18 cellular contexts compared by ENCODE assay signal in genomic region chr1:113792986-113793385, GRCh38. TPM values are rescaled to one million over a fixed set of nuclear protein-coding genes. Genes with fewer than 3 reads are reported as not detected.
DNase-seq lines count a peak whose midpoint lies in the region; ATAC-seq, FAIRE-seq and TF ChIP-seq lines count a peak whose summit lies in the region.
"Had no signal": no experiment of that assay in that cellular context is flagged by ENCODE, and none has a peak within 500 bp of the region (broad histone marks: within the 10 kb centered on the region; RNA-seq: fewer than 3 reads in every experiment).

No MANE protein-coding gene starts in this region.

- no peaks in the 10 kb centered on the region for H3K9me3 Mint-ChIP-seq in activated CD4-positive, alpha-beta T cell treated with anti-CD3 and anti-CD28 coated beads, Interleukin-2, amount 10 ng/mL, durations not matched to agents 24 days and 14 days
- no peaks in the 10 kb centered on the region for H3K9me3 Mint-ChIP-seq in astrocyte (ENCODE audit: unreplicated experiment)
- H3K9me3 Mint-ChIP-seq in natural killer cell treated with Interleukin-12 subunit alpha and Interleukin-12 subunit beta and Interleukin-15 and Interleukin-18, amount 100 ng/mL, for 72 hours, result no peaks in the 10 kb centered on the region

- peaks cover 10% of the 10 kb centered on the region; the same call in 1 of the 2 replicates for H3K4me1 ChIP-seq in MM.1S (ENCODE audit: low read length)
- H3K4me1 ChIP-seq in astrocyte (ENCODE audit: insufficient read depth, low read length), result peaks cover 6% of the 10 kb centered on the region

- ATAC-seq in natural killer cell treated with Interleukin-12 subunit alpha and Interleukin-12 subunit beta and Interleukin-15 and Interleukin-18, amount 100 ng/mL, for 72 hours, result no peak
- ATAC-seq: gastroesophageal sphincter, sciatic nerve had no signal

- DNase-seq in activated CD4-positive, alpha-beta T cell treated with anti-CD3 and anti-CD28 coated beads, Interleukin-2, amount 10 ng/mL, durations not matched to agents 24 days and 14 days, result no peak
- DNase-seq in activated CD4-positive, alpha-beta T cell treated with anti-CD3 and anti-CD28 coated beads, Interleukin-2, amount 50 U/mL, for 1 hour, result no peak
- DNase-seq in MM.1S (no peak), astrocyte (ENCODE audit: low read depth) (peak; percentile 51), amniotic stem cell (lab: John Stamatoyannopoulos, UW) (no peak), ecto neural progenitor cell (ENCODE audit: low spot score) (no peak), NCI-H1417 (lab: John Stamatoyannopoulos, UW) (no peak)
- no peak for DNase-seq in natural killer cell treated with Interleukin-12 subunit alpha and Interleukin-12 subunit beta and Interleukin-15 and Interleukin-18, amount 100 ng/mL, for 72 hours (ENCODE audit: low spot score)
- DNase-seq: 8988T; activated CD4-positive, alpha-beta T cell treated with anti-CD3 and anti-CD28 coated beads for 1 hour; aorta; effector memory CD4-positive, alpha-beta T cell; NCI-H1436 treated with DMSO at 0.1 percent for 48 hours; stimulated activated CD4-positive, alpha-beta T cell treated with anti-CD3 and anti-CD28 coated beads, Interleukin-4, amount 100 ng/mL, for 24 hours had no signal

- peak overlapping the region; percentile 41; the same call in 1 of the 2 replicates for H3K9ac ChIP-seq in MM.1S (ENCODE audit: low read length)
- H3K9ac ChIP-seq in astrocyte (ENCODE audit: low read length), result no peak overlapping the region

- no peaks in the 10 kb centered on the region for H3K27me3 Mint-ChIP-seq in activated CD4-positive, alpha-beta T cell treated with anti-CD3 and anti-CD28 coated beads, Interleukin-2, amount 10 ng/mL, durations not matched to agents 24 days and 14 days
- no peaks in the 10 kb centered on the region for H3K27me3 Mint-ChIP-seq in astrocyte (ENCODE audit: low read depth, unreplicated experiment)
- H3K27me3 Mint-ChIP-seq in natural killer cell treated with Interleukin-12 subunit alpha and Interleukin-12 subunit beta and Interleukin-15 and Interleukin-18, amount 100 ng/mL, for 72 hours, result no peaks in the 10 kb centered on the region

- intact Hi-C loops in activated CD4-positive, alpha-beta T cell treated with anti-CD3 and anti-CD28 coated beads, Interleukin-2, amount 10 ng/mL, durations not matched to agents 24 days and 14 days (cut with micrococcal nuclease), result no loop called here

- H3K4me1 Mint-ChIP-seq in activated CD4-positive, alpha-beta T cell treated with anti-CD3 and anti-CD28 coated beads, Interleukin-2, amount 10 ng/mL, durations not matched to agents 24 days and 14 days, result peaks cover 39% of the 10 kb centered on the region
- peaks cover 3% of the 10 kb centered on the region for H3K4me1 Mint-ChIP-seq in astrocyte (ENCODE audit: low read depth, unreplicated experiment)
- peaks cover 25 to 46% of the 10 kb centered on the region in 2 donors for H3K4me1 Mint-ChIP-seq in natural killer cell treated with Interleukin-12 subunit alpha and Interleukin-12 subunit beta and Interleukin-15 and Interleukin-18, amount 100 ng/mL, for 72 hours (ENCODE audit: low read depth in 2 of 2)

- H3K27ac Mint-ChIP-seq in activated CD4-positive, alpha-beta T cell treated with anti-CD3 and anti-CD28 coated beads, Interleukin-2, amount 10 ng/mL, durations not matched to agents 24 days and 14 days, result peak overlapping the region; percentile 9
- H3K27ac Mint-ChIP-seq in astrocyte (ENCODE audit: unreplicated experiment), result no peak overlapping the region
- H3K27ac Mint-ChIP-seq in natural killer cell treated with Interleukin-12 subunit alpha and Interleukin-12 subunit beta and Interleukin-15 and Interleukin-18, amount 100 ng/mL, for 72 hours, result peak overlapping the region; percentile 44 to 76

- peaks cover 73% of the 10 kb centered on the region for H3K36me3 Mint-ChIP-seq in activated CD4-positive, alpha-beta T cell treated with anti-CD3 and anti-CD28 coated beads, Interleukin-2, amount 10 ng/mL, durations not matched to agents 24 days and 14 days (ENCODE audit: low read depth)
- H3K36me3 Mint-ChIP-seq in astrocyte (ENCODE audit: low read depth, unreplicated experiment), result peaks cover 7% of the 10 kb centered on the region
- H3K36me3 Mint-ChIP-seq in natural killer cell treated with Interleukin-12 subunit alpha and Interleukin-12 subunit beta and Interleukin-15 and Interleukin-18, amount 100 ng/mL, for 72 hours, result peaks cover 24% of the 10 kb centered on the region

- peaks cover 7% of the 10 kb centered on the region; the same call in 1 of the 2 replicates for H3F3A ChIP-seq in MM.1S (ENCODE audit: insufficient read depth, low read length)

- H3K4me3 ChIP-seq in MM.1S (ENCODE audit: low read length), result no peak overlapping the region
- H3K4me3 ChIP-seq in astrocyte (ENCODE audit: insufficient read depth, low read depth, low read length), result no peak overlapping the region
- H3K4me3 ChIP-seq: gastroesophageal sphincter, HAP-1, K562 had no signal

- H3K27ac ChIP-seq in MM.1S (ENCODE audit: low read length), result peak overlapping the region; percentile 83
- H3K27ac ChIP-seq in astrocyte (ENCODE audit: low read depth, low read length), result no peak overlapping the region
- H3K27ac ChIP-seq: gastroesophageal sphincter had no signal

- H4K20me1 ChIP-seq in MM.1S (ENCODE audit: insufficient read depth, low read length) (no peaks in the 10 kb centered on the region), astrocyte (ENCODE audit: insufficient read depth, low read length) (peaks cover 21% of the 10 kb centered on the region)

- H3K9me2 ChIP-seq in MM.1S (replicated peaks; ENCODE audit: insufficient read depth, low read length), result no peaks in the 10 kb centered on the region

- H3K27me3 ChIP-seq in MM.1S (replicated peaks; ENCODE audit: insufficient read depth, low read length) (no peaks in the 10 kb centered on the region), astrocyte (ENCODE audit: insufficient read depth, low read length) (no peaks in the 10 kb centered on the region)
- H3K27me3 ChIP-seq: gastroesophageal sphincter had no signal

- no peak overlapping the region for H2AFZ ChIP-seq in MM.1S (ENCODE audit: low read length)
- no peak overlapping the region for H2AFZ ChIP-seq in astrocyte (ENCODE audit: low read depth, low read length)

- H3K36me3 ChIP-seq in MM.1S (replicated peaks; ENCODE audit: insufficient read depth, low read length) (no peaks in the 10 kb centered on the region), astrocyte (ENCODE audit: insufficient read depth, low read length) (peaks cover 13% of the 10 kb centered on the region)

- FAIRE-seq in astrocyte (lab: Jason Lieb, UNC), result peak; percentile 26
- FAIRE-seq: K562 had no signal

- H3K79me2 ChIP-seq in MM.1S (ENCODE audit: low read length) (peaks cover 20% of the 10 kb centered on the region), astrocyte (ENCODE audit: insufficient read depth, low read length) (peaks cover 70% of the 10 kb centered on the region)

- H3K4me3 Mint-ChIP-seq in activated CD4-positive, alpha-beta T cell treated with anti-CD3 and anti-CD28 coated beads, Interleukin-2, amount 10 ng/mL, durations not matched to agents 24 days and 14 days, result no peak overlapping the region
- H3K4me3 Mint-ChIP-seq in astrocyte (ENCODE audit: unreplicated experiment), result no peak overlapping the region
- no peak overlapping the region for H3K4me3 Mint-ChIP-seq in natural killer cell treated with Interleukin-12 subunit alpha and Interleukin-12 subunit beta and Interleukin-15 and Interleukin-18, amount 100 ng/mL, for 72 hours

- H3K4me2 ChIP-seq in MM.1S (ENCODE audit: low read depth, low read length) (peak overlapping the region; percentile 6; the same call in 1 of the 2 replicates), astrocyte (ENCODE audit: low read length) (peak overlapping the region; percentile 2)

- H3K9me3 ChIP-seq in MM.1S (replicated peaks; ENCODE audit: insufficient read depth, low read length), result no peaks in the 10 kb centered on the region
- H3K9me3 ChIP-seq in astrocyte (ENCODE audit: insufficient read depth, low read depth, low read length), result no peaks in the 10 kb centered on the region
- H3K9me3 ChIP-seq: gastroesophageal sphincter, HAP-1 had no signal

- TF ChIP-seq CTCF in MM.1S (IDR thresholded peaks at IDR 0.05; ENCODE audit: low read length) (no peak), astrocyte (IDR thresholded peaks at IDR 0.05; ENCODE audit: insufficient read depth, low read depth, low read length) (no peak)

RNA-seq across cellular contexts. Expression of gene RSBN1, which starts 19.3 kb away (rescaled TPM):
- total RNA-seq in activated CD4-positive, alpha-beta T cell treated with anti-CD3 and anti-CD28 coated beads, Interleukin-2, amount 10 ng/mL, durations not matched to agents 24 days and 14 days, result 20.9 and 21.5 TPM in 2 replicates
- total RNA-seq in astrocyte, result 10.6 and 10.8 TPM in 2 replicates
- 10 to 100 TPM; 18.7 to 27.7 TPM for total RNA-seq in natural killer cell treated with Interleukin-12 subunit alpha and Interleukin-12 subunit beta and Interleukin-15 and Interleukin-18, amount 100 ng/mL, for 72 hours

RNA-seq across cellular contexts. Expression of gene PHTF1, which starts 33.7 kb away (rescaled TPM):
- 15.6 and 19.2 TPM in 2 replicates for total RNA-seq in activated CD4-positive, alpha-beta T cell treated with anti-CD3 and anti-CD28 coated beads, Interleukin-2, amount 10 ng/mL, durations not matched to agents 24 days and 14 days
- total RNA-seq in astrocyte, result 31.5 and 36.4 TPM in 2 replicates
- total RNA-seq in natural killer cell treated with Interleukin-12 subunit alpha and Interleukin-12 subunit beta and Interleukin-15 and Interleukin-18, amount 100 ng/mL, for 72 hours, result 10 to 100 TPM; 29.0 to 44.0 TPM
